In genomic region chr12:96338852-96339478, GRCh38 we compare ENCODE assay signal across 26 cellular contexts.
DNase-seq lines count a peak whose midpoint lies in the region; ATAC-seq, FAIRE-seq and TF ChIP-seq lines count a peak whose summit lies in the region.
"Had no signal": no experiment of that assay in that cellular context is flagged by ENCODE, and none has a peak within 500 bp of the region (broad histone marks: within the 10 kb centered on the region; RNA-seq: fewer than 3 reads in every experiment).

No MANE protein-coding gene starts in this region.

- H3K4me1 Mint-ChIP-seq in chondrocyte (ENCODE audit: low read depth) = peaks cover 17% of the 10 kb centered on the region
- no peaks in the 10 kb centered on the region for H3K4me1 Mint-ChIP-seq in nephron

- CTCF ChIA-PET in RWPE1 (lab: Yijun Ruan, JAX) = no interaction called here

- TF ChIP-seq POLR2A in GM12891 (IDR thresholded peaks at IDR 0.05; ENCODE audit: low read depth, low read length) = no peak

- peak overlapping the region; percentile 5 for H3K4me3 ChIP-seq in right cardiac atrium (ENCODE audit: low read length)
- H3K4me3 ChIP-seq: BLaER1, upper lobe of left lung had no signal

- H3K27me3 Mint-ChIP-seq in chondrocyte (ENCODE audit: low read depth) (no peaks in the 10 kb centered on the region), nephron (ENCODE audit: low read depth) (no peaks in the 10 kb centered on the region)
- H3K27me3 Mint-ChIP-seq: activated naive CD8-positive, alpha-beta T cell treated with anti-CD3 and anti-CD28 coated beads, Interleukin-2, amount 50 U/mL, for 24 hours; naive thymus-derived CD8-positive, alpha-beta T cell; stimulated activated memory B cell treated with anti-CD40 and anti-IgM and Interleukin-4, amounts not matched to agents 10 μg/mL and 1 μg/mL and 100 μg/mL, for 72 hours had no signal

- H3K27me3 ChIP-seq in right cardiac atrium (ENCODE audit: control insufficient read depth, insufficient read depth) = no peaks in the 10 kb centered on the region
- H3K27me3 ChIP-seq: BLaER1, upper lobe of left lung had no signal

- WGBS in right cardiac atrium = 44% methylated on average over 3 of the region's 3 CpGs

- intact Hi-C loops in right cardiac atrium (cut with DNase I) = no loop called here

- FAIRE-seq in GM12891 (lab: Jason Lieb, UNC) = peak; percentile 63
- FAIRE-seq: H54, RCC 7860, TTC549 had no signal

- peaks cover 20% of the 10 kb centered on the region for H3K9me3 Mint-ChIP-seq in chondrocyte (ENCODE audit: low read depth)
- H3K9me3 Mint-ChIP-seq in nephron = peaks cover 34% of the 10 kb centered on the region

- ATAC-seq in right cardiac atrium = peak; percentile 66 to 81
- ATAC-seq: activated naive CD8-positive, alpha-beta T cell treated with anti-CD3 and anti-CD28 coated beads, Interleukin-2, amount 50 U/mL, for 24 hours; naive thymus-derived CD8-positive, alpha-beta T cell; stimulated activated memory B cell treated with anti-CD40 and anti-IgM and Interleukin-4, amounts not matched to agents 10 μg/mL and 1 μg/mL and 100 μg/mL, for 72 hours had no signal

- H3K27ac Mint-ChIP-seq in chondrocyte (ENCODE audit: unreplicated experiment) (peak overlapping the region; percentile 4), nephron (peak overlapping the region in 2 of 3 experiments; percentile 15 to 67)
- H3K27ac Mint-ChIP-seq: activated naive CD8-positive, alpha-beta T cell treated with anti-CD3 and anti-CD28 coated beads, Interleukin-2, amount 50 U/mL, for 24 hours; stimulated activated memory B cell treated with anti-CD40 and anti-IgM and Interleukin-4, amounts not matched to agents 10 μg/mL and 1 μg/mL and 100 μg/mL, for 72 hours had no signal

- no peak for DNase-seq in GM12891 (ENCODE audit: insufficient read length, low spot score)
- DNase-seq in chondrocyte (ENCODE audit: low spot score) = no peak
- no peak for DNase-seq in right cardiac atrium
- DNase-seq in NCI-H1048 (lab: John Stamatoyannopoulos, UW) = no peak
- DNase-seq in germinal center (ENCODE audit: low spot score) = no peak
- DNase-seq in RWPE1 (ENCODE audit: low spot score) = no peak
- DNase-seq: activated effector memory CD4-positive, alpha-beta T cell treated with Interleukin-2 at 50 U/mL for 16 hours; activated naive CD8-positive, alpha-beta T cell treated with anti-CD3 and anti-CD28 coated beads, Interleukin-2, amount 50 U/mL, for 24 hours; cerebellar nuclear complex; DMS53; head of caudate nucleus; IMR-90; naive thymus-derived CD8-positive, alpha-beta T cell; NCI-H1092; NCI-H187 treated with DMSO at 0.1 percent for 48 hours; NCI-H2171 treated with DMSO at 0.1 percent for 48 hours; NCI-H524; retina; stimulated activated CD4-positive, alpha-beta T cell treated with anti-CD3 and anti-CD28 coated beads, Interleukin-4, amount 100 ng/mL, for 4 hours; upper lobe of left lung had no signal

- peaks cover 10% of the 10 kb centered on the region for H3K4me1 ChIP-seq in right cardiac atrium (ENCODE audit: control insufficient read depth, insufficient read depth, low read length)

- no peaks in the 10 kb centered on the region for H3K9me3 ChIP-seq in right cardiac atrium (ENCODE audit: control insufficient read depth, low read length)

- TF ChIP-seq CTCF in chondrocyte (IDR thresholded peaks at IDR 0.05) (no peak), nephron (IDR thresholded peaks at IDR 0.05; ENCODE audit: unreplicated experiment in 3 of 3) (no peak), RWPE1 (conservative IDR thresholded peaks at IDR 0.05; ENCODE audit: low read depth) (no peak)

- H3K27ac ChIP-seq in right cardiac atrium (ENCODE audit: low read length) (no peak overlapping the region), RWPE1 (no peak overlapping the region)
- H3K27ac ChIP-seq: BLaER1, upper lobe of left lung had no signal

- no peak overlapping the region for H3K4me3 Mint-ChIP-seq in chondrocyte (ENCODE audit: unreplicated experiment)
- H3K4me3 Mint-ChIP-seq in nephron = no peak overlapping the region
- H3K4me3 Mint-ChIP-seq: activated naive CD8-positive, alpha-beta T cell treated with anti-CD3 and anti-CD28 coated beads, Interleukin-2, amount 50 U/mL, for 24 hours; naive thymus-derived CD8-positive, alpha-beta T cell; stimulated activated memory B cell treated with anti-CD40 and anti-IgM and Interleukin-4, amounts not matched to agents 10 μg/mL and 1 μg/mL and 100 μg/mL, for 72 hours had no signal

- POLR2A ChIA-PET in RWPE1 (lab: Yijun Ruan, JAX; ENCODE audit: low non-redundant PET) = no interaction called here

- peaks cover 7% of the 10 kb centered on the region for H3K36me3 Mint-ChIP-seq in chondrocyte (ENCODE audit: low read depth)
- peaks cover 62% of the 10 kb centered on the region for H3K36me3 Mint-ChIP-seq in nephron (ENCODE audit: low read depth)

TF ChIP-seq in GM12891, 5 proteins besides CTCF, POLR2A, EP300 and RAD21:
- TF ChIP-seq PAX5 (IDR thresholded peaks at IDR 0.05; ENCODE audit: insufficient read depth, low read length, severe bottlenecking) = no peak
- TF ChIP-seq POU2F2 (IDR thresholded peaks at IDR 0.05; ENCODE audit: low read depth, low read length) = no peak
- no peak for TF ChIP-seq POLR2AphosphoS5 (IDR thresholded peaks at IDR 0.05; ENCODE audit: low read depth, low read length)
- TF ChIP-seq TAF1 (IDR thresholded peaks at IDR 0.05; ENCODE audit: low read depth, low read length) = no peak
- no peak for TF ChIP-seq SPI1 (IDR thresholded peaks at IDR 0.05; ENCODE audit: low read depth, low read length)
